In genomic region chr4:136400829-136401228, GRCh38 we compare ENCODE assay signal across 29 cellular contexts.
DNase-seq lines count a peak whose midpoint lies in the region; ATAC-seq, FAIRE-seq and TF ChIP-seq lines count a peak whose summit lies in the region.
"Had no signal": no experiment of that assay in that cellular context is flagged by ENCODE, and none has a peak within 500 bp of the region (broad histone marks: within the 10 kb centered on the region; RNA-seq: fewer than 3 reads in every experiment).

No MANE protein-coding gene starts in this region.

- 15% methylated on average over 5 of the region's 5 CpGs for WGBS in HepG2 (ENCODE audit: low lambda C conversion rate)
- WGBS in right lobe of liver (ENCODE audit: insufficient coverage, low coverage, low lambda C conversion rate, missing lambda C conversion rate): 56% methylated on average over 5 of the region's 5 CpGs

- TF ChIP-seq RAD21 in HepG2 (CRISPR knock-in tag; IDR thresholded peaks at IDR 0.05): no peak

- in situ Hi-C loops in HepG2 (cut with HindIII; ENCODE audit: extremely low pct_ligation_motif_present, low pct_unique_long_range_greater_than_20kb): no loop called here

- H3K36me3 ChIP-seq in HepG2 (replicated peaks in 1 of 2; ENCODE audit: control insufficient read depth in 1 of 2, insufficient read depth in 2 of 2, low read length in 2 of 2): no peaks in the 10 kb centered on the region
- no peaks in the 10 kb centered on the region for H3K36me3 ChIP-seq in right lobe of liver
- H3K36me3 ChIP-seq: ovary, stomach, thyroid gland had no signal

- H3K27me3 ChIP-seq in HepG2 (ENCODE audit: control insufficient read depth in 1 of 2, insufficient read depth in 2 of 2, low read length in 2 of 2): no peaks in the 10 kb centered on the region
- H3K27me3 ChIP-seq in right lobe of liver: no peaks in the 10 kb centered on the region
- no peaks in the 10 kb centered on the region for H3K27me3 ChIP-seq in foreskin keratinocyte
- H3K27me3 ChIP-seq: ovary, stomach, thyroid gland had no signal

- POLR2A ChIA-PET in HepG2 (lab: Yijun Ruan, JAX): no interaction called here
- POLR2A ChIA-PET in WTC11 (lab: Charles Lee): no interaction called here

- intact Hi-C loops in HepG2 (cut with micrococcal nuclease; ENCODE audit: unreplicated experiment) (no loop called here), right lobe of liver (cut with DNase I) (no loop called here)

- peaks cover 6% of the 10 kb centered on the region for H3K9me3 Mint-ChIP-seq in WTC11

- no peak overlapping the region for H3K9ac ChIP-seq in HepG2 (ENCODE audit: insufficient read depth, low read depth, low read length)

- no peaks in the 10 kb centered on the region for H3K79me2 ChIP-seq in HepG2 (ENCODE audit: insufficient read depth, low read length)

- ATAC-seq in HepG2 (peak; percentile 70), right lobe of liver (no peak), WTC11 (peak; percentile 71), foreskin keratinocyte (no peak), HG03432 (IDR thresholded peaks at IDR 0.05; ENCODE audit: unreplicated experiment) (no peak), GM21390 (IDR thresholded peaks at IDR 0.05; ENCODE audit: unreplicated experiment) (no peak)
- ATAC-seq: activated CD8-positive, alpha-beta T cell treated with anti-CD3 and anti-CD28 coated beads for 36 hours; activated naive CD4-positive, alpha-beta T cell treated with anti-CD3 and anti-CD28 coated beads, Interleukin-2, amount 50 U/mL, for 72 hours; naive thymus-derived CD4-positive, alpha-beta T cell; T-helper 17 cell had no signal

- no peak overlapping the region for H2AFZ ChIP-seq in HepG2 (ENCODE audit: low read length)

- TF ChIP-seq CTCF in HepG2 (CRISPR knock-in tag; IDR thresholded peaks at IDR 0.05) (no peak), right lobe of liver (IDR thresholded peaks at IDR 0.05) (no peak), WTC11 (IDR thresholded peaks at IDR 0.05) (no peak), foreskin keratinocyte (conservative IDR thresholded peaks at IDR 0.05) (no peak)

- H3K4me3 ChIP-seq in HepG2 (replicated peaks in 1 of 3; ENCODE audit: insufficient read depth in 1 of 3, low read depth in 2 of 3, low read length in 3 of 3) (no peak overlapping the region), right lobe of liver (no peak overlapping the region)
- H3K4me3 ChIP-seq: ovary, smooth muscle cell, stomach, thyroid gland had no signal

- no peak overlapping the region for H3K4me3 Mint-ChIP-seq in WTC11
- H3K4me3 Mint-ChIP-seq: activated CD8-positive, alpha-beta T cell treated with anti-CD3 and anti-CD28 coated beads for 36 hours; mesothelial cell of epicardium; naive thymus-derived CD4-positive, alpha-beta T cell; T-helper 17 cell had no signal

- no peaks in the 10 kb centered on the region for H3K4me1 Mint-ChIP-seq in WTC11
- H3K4me1 Mint-ChIP-seq: mesothelial cell of epicardium; naive thymus-derived CD4-positive, alpha-beta T cell; T-helper 17 cell had no signal

- H3K27ac ChIP-seq in HepG2 (ENCODE audit: extremely low read length, insufficient read depth, low read length) (no peak overlapping the region), right lobe of liver (no peak overlapping the region), foreskin keratinocyte (no peak overlapping the region)
- H3K27ac ChIP-seq: ovary, stomach, thyroid gland had no signal

- TF ChIP-seq POLR2A in HepG2 (IDR thresholded peaks at IDR 0.05; ENCODE audit: insufficient read depth in 1 of 2, low read depth in 2 of 2, low read length in 2 of 2): no peak
- TF ChIP-seq POLR2A in right lobe of liver (IDR thresholded peaks at IDR 0.05): no peak

- H3K36me3 Mint-ChIP-seq in WTC11: no peaks in the 10 kb centered on the region
- H3K36me3 Mint-ChIP-seq: mesothelial cell of epicardium; naive thymus-derived CD4-positive, alpha-beta T cell had no signal

- H3K4me2 ChIP-seq in HepG2 (ENCODE audit: low read depth, low read length): no peak overlapping the region
- H3K4me2 ChIP-seq: smooth muscle cell had no signal

- no peak overlapping the region for H3K27ac Mint-ChIP-seq in WTC11
- H3K27ac Mint-ChIP-seq: activated CD8-positive, alpha-beta T cell treated with anti-CD3 and anti-CD28 coated beads for 36 hours; activated naive CD4-positive, alpha-beta T cell treated with anti-CD3 and anti-CD28 coated beads, Interleukin-2, amount 50 U/mL, for 72 hours; activated T-helper 2 cell treated with anti-CD3 and anti-CD28 coated beads, Interferon-gamma antibody, Interleukin-2, Interleukin-4, amounts not matched to agents 10 μg/mL and 5 μg/mL and 100 μg/mL, durations not matched to agents 14 hours and 24 hours and 36 hours; mesothelial cell of epicardium; naive thymus-derived CD4-positive, alpha-beta T cell; T-helper 17 cell had no signal

- DNase-seq in HepG2 (ENCODE audit: low spot score) (peak; percentile 2), right lobe of liver (no peak), WTC11 (ENCODE audit: low spot score) (no peak), iPS DF 4.7 (ENCODE audit: extremely low read depth, low spot score) (peak; percentile 7), foreskin keratinocyte (no peak), NCI-H446 treated with DMSO at 0.1 percent for 48 hours (lab: John Stamatoyannopoulos, UW) (no peak)
- DNase-seq: activated CD4-positive, alpha-beta T cell treated with anti-CD3 and anti-CD28 coated beads for 1 hour; activated CD8-positive, alpha-beta T cell treated with anti-CD3 and anti-CD28 coated beads for 36 hours; COR-L47; DMS79 treated with DMSO at 0.1 percent for 48 hours; hypothalamus; naive thymus-derived CD4-positive, alpha-beta T cell; NCI-H1105; NCI-H187 treated with DMSO at 0.1 percent for 48 hours; NCI-H82; OCI-M1; ovary; stimulated activated CD4-positive, alpha-beta T cell treated with anti-CD3 and anti-CD28 coated beads, Interleukin-2, amount 100 ng/mL, for 24 hours; stomach; T-helper 17 cell; thyroid gland had no signal

- no peak for FAIRE-seq in HepG2 (lab: Jason Lieb, UNC)
- FAIRE-seq: GM18507, keratinocyte had no signal

- no TSS peak for BruUV-seq in HepG2 (replicated peaks; lab: Mats Ljungman, UMichigan)

- no peak for TF ChIP-seq EP300 in HepG2 (IDR thresholded peaks at IDR 0.05; ENCODE audit: low read depth in 2 of 2, low read length in 2 of 2)
- TF ChIP-seq EP300 in HepG2 (CRISPR knock-in tag; IDR thresholded peaks at IDR 0.05; ENCODE audit: borderline replicate concordance): no peak

- CTCF ChIA-PET in HepG2 (lab: Yijun Ruan, JAX; ENCODE audit: low intra/inter-chr PET ratio, low total read pairs) (no interaction called here), WTC11 (lab: Charles Lee) (no interaction called here)

- no peaks in the 10 kb centered on the region for H3K9me3 ChIP-seq in HepG2 (ENCODE audit: low read length)
- H3K9me3 ChIP-seq in right lobe of liver: no peaks in the 10 kb centered on the region
- H3K9me3 ChIP-seq: ovary, stomach, thyroid gland had no signal

- no peaks in the 10 kb centered on the region for H4K20me1 ChIP-seq in HepG2 (ENCODE audit: insufficient read depth, low read length)

- no peaks in the 10 kb centered on the region for H3K27me3 Mint-ChIP-seq in WTC11 (ENCODE audit: low read depth)
- H3K27me3 Mint-ChIP-seq: activated CD8-positive, alpha-beta T cell treated with anti-CD3 and anti-CD28 coated beads for 36 hours; naive thymus-derived CD4-positive, alpha-beta T cell; T-helper 17 cell had no signal

- H3K4me1 ChIP-seq in HepG2 (ENCODE audit: insufficient read depth, low read length) (no peaks in the 10 kb centered on the region), right lobe of liver (no peaks in the 10 kb centered on the region), foreskin keratinocyte (no peaks in the 10 kb centered on the region)
- H3K4me1 ChIP-seq: stomach, thyroid gland had no signal

TF ChIP-seq in HepG2, 621 proteins besides CTCF, POLR2A, EP300 and RAD21:
- no peak for TF ChIP-seq IKZF5 (CRISPR knock-in tag; IDR thresholded peaks at IDR 0.05)
- no peak for TF ChIP-seq NR2F1 (CRISPR knock-in tag; IDR thresholded peaks at IDR 0.05)
- peak; percentile 63 for TF ChIP-seq CREB1 (IDR thresholded peaks at IDR 0.05)
- TF ChIP-seq CREB1 (CRISPR knock-in tag; IDR thresholded peaks at IDR 0.05): no peak
- TF ChIP-seq ZNF331 (CRISPR knock-in tag; IDR thresholded peaks at IDR 0.05): peak; percentile 86
- TF ChIP-seq KMT2B (CRISPR knock-in tag; IDR thresholded peaks at IDR 0.05): no peak
- TF ChIP-seq ZNF335 (CRISPR knock-in tag; IDR thresholded peaks at IDR 0.05): no peak
- no peak for TF ChIP-seq NFE2L2 (IDR thresholded peaks at IDR 0.05; ENCODE audit: low read length)
- TF ChIP-seq ZNF296 (CRISPR knock-in tag; conservative IDR thresholded peaks at IDR 0.05): no peak

TF ChIP-seq in WTC11, 78 proteins besides CTCF, POLR2A, EP300 and RAD21 (continues in another document):
- TF ChIP-seq E2F1 (CRISPR knock-in tag; IDR thresholded peaks at IDR 0.05) (no peak), RORB (CRISPR knock-in tag; IDR thresholded peaks at IDR 0.05) (no peak), MYBL2 (CRISPR knock-in tag; IDR thresholded peaks at IDR 0.05) (no peak), NFE2L1 (CRISPR knock-in tag; IDR thresholded peaks at IDR 0.05) (no peak), GRHL2 (CRISPR knock-in tag; IDR thresholded peaks at IDR 0.05; ENCODE audit: insufficient replicate concordance, severe bottlenecking) (no peak), GTF2I (CRISPR knock-in tag; conservative IDR thresholded peaks at IDR 0.05) (no peak), OVOL2 (CRISPR knock-in tag; IDR thresholded peaks at IDR 0.05; ENCODE audit: borderline replicate concordance) (no peak), MXD4 (CRISPR knock-in tag; IDR thresholded peaks at IDR 0.05; ENCODE audit: borderline replicate concordance) (no peak), E2F4 (CRISPR knock-in tag; IDR thresholded peaks at IDR 0.05; ENCODE audit: borderline replicate concordance, low read depth) (no peak), CREB1 (CRISPR knock-in tag; IDR thresholded peaks at IDR 0.05) (no peak), ZNF416 (CRISPR knock-in tag; IDR thresholded peaks at IDR 0.05) (no peak)

Comparison
In these comparisons a context has a peak if more than half of its experiments do, and no peak if none do; other contexts are left out.
1. ATAC-seq: peak in HepG2 (single experiment) and WTC11 (single experiment); none in right lobe of liver (0 of 4), foreskin keratinocyte (single experiment), HG03432 (single experiment) and GM21390 (single experiment).
2. DNase-seq: peak in HepG2 (single experiment) and iPS DF 4.7 (single experiment); none in right lobe of liver (0 of 3), WTC11 (single experiment), foreskin keratinocyte (0 of 2) and NCI-H446 treated with DMSO at 0.1 percent for 48 hours (single experiment).